ENCODE assay signal across 3 cellular contexts in genomic region chr16:31278853-31279252, GRCh38. TPM values are rescaled to one million over a fixed set of nuclear protein-coding genes. Genes with fewer than 3 reads are reported as not detected.
"Had no signal": no experiment of that assay in that cellular context is flagged by ENCODE, and none has a peak within 500 bp of the region (broad histone marks: within the 10 kb centered on the region; RNA-seq: fewer than 3 reads in every experiment).

No MANE protein-coding gene starts in this region.

RNA-seq across cellular contexts. Expression of gene ITGAM, which starts 19.1 kb away (rescaled TPM):
- total RNA-seq: endothelial cell of umbilical vein, fibroblast of lung, fibroblast of villous mesenchyme had no signal
- polyA plus RNA-seq: endothelial cell of umbilical vein had no signal
